ENCODE assay signal across 9 cellular contexts in the genomic region with DNA sequence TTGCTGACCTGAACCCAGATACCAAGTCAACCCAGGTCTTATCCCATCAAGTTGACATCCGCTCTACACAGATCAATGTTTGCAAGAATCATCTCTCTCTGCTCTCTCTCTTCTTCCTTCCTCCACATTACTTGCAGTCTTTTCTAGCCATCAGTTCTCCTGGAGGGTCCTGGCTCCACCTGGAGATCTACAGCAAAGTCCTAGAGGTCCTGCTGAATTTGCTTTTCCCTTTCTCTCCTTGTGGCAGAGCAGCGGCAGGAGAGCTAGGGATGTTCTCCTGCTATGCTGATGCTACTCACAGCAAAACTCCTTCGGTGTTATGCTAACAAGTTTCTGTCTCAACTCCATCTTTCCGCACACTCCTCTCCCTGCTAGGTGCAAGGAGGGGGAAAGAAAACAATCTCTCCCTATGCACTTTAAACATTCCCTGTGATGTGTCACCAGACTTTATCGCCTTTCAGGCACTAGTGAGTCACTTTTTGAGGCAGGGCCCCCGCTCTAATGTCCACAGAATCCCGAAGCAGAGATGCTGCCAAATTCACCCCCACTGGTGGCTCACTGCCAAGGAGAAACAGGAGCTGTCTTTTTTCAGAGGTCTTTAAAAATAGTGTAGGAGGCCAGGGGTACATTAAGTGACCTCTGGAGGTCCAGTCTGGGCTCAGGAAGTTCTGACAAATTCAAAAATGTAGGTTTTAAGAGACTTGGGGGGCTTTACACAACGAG.
DNase-seq lines count a peak whose midpoint lies in the region; ATAC-seq and TF ChIP-seq lines count a peak whose summit lies in the region.
"Had no signal": no experiment of that assay in that cellular context is flagged by ENCODE, and none has a peak within 500 bp of the region (broad histone marks: within the 10 kb centered on the region; RNA-seq: fewer than 3 reads in every experiment).

No MANE protein-coding gene starts in this region.

- peaks cover 3% of the 10 kb centered on the region for H3K36me3 Mint-ChIP-seq in osteocyte (ENCODE audit: unreplicated experiment)
- H3K36me3 Mint-ChIP-seq in stimulated activated effector memory CD8-positive, alpha-beta T cell treated with anti-CD3 and anti-CD28 coated beads, Interleukin-12 subunit alpha, Interleukin-12 subunit beta, amount 100 ng/mL, for 72 hours, result no peaks in the 10 kb centered on the region

- H3K27ac Mint-ChIP-seq in osteocyte (ENCODE audit: unreplicated experiment), result peak overlapping the region; percentile 95
- no peak overlapping the region for H3K27ac Mint-ChIP-seq in stimulated activated effector memory CD8-positive, alpha-beta T cell treated with anti-CD3 and anti-CD28 coated beads, Interleukin-12 subunit alpha, Interleukin-12 subunit beta, amount 100 ng/mL, for 72 hours
- H3K27ac Mint-ChIP-seq: activated B cell treated with CpG ODN at 0.5 μM for 24 hours had no signal

- TF ChIP-seq CTCF in fibroblast of the aortic adventitia (IDR thresholded peaks at IDR 0.05; ENCODE audit: insufficient read depth, low read length), result no peak
- no peak for TF ChIP-seq CTCF in osteocyte (IDR thresholded peaks at IDR 0.05)

- H3K4me1 Mint-ChIP-seq in osteocyte (ENCODE audit: unreplicated experiment), result peaks cover 66% of the 10 kb centered on the region
- peaks cover 22% of the 10 kb centered on the region for H3K4me1 Mint-ChIP-seq in stimulated activated effector memory CD8-positive, alpha-beta T cell treated with anti-CD3 and anti-CD28 coated beads, Interleukin-12 subunit alpha, Interleukin-12 subunit beta, amount 100 ng/mL, for 72 hours
- H3K4me1 Mint-ChIP-seq: activated B cell treated with CpG ODN at 0.5 μM for 24 hours had no signal

- DNase-seq in COLO668 (lab: John Stamatoyannopoulos, UW; ENCODE audit: unreplicated experiment) (peak; percentile 35), RPMI8226 (peak; percentile 53), fibroblast of the aortic adventitia (ENCODE audit: low read depth) (peak; percentile 90), osteocyte (ENCODE audit: extremely low spot score, unreplicated experiment) (no peak), KBM-7 (no peak), SHP77 treated with DMSO at 0.1 percent for 48 hours (lab: John Stamatoyannopoulos, UW) (no peak), NCI-H524 treated with DMSO at 0.1 percent for 48 hours (lab: John Stamatoyannopoulos, UW) (no peak)
- no peak for DNase-seq in stimulated activated effector memory CD8-positive, alpha-beta T cell treated with anti-CD3 and anti-CD28 coated beads, Interleukin-12 subunit alpha, Interleukin-12 subunit beta, amount 100 ng/mL, for 72 hours (ENCODE audit: low spot score in 2 of 2)
- DNase-seq: activated B cell treated with CpG ODN at 0.5 μM for 24 hours had no signal

- H3K4me3 ChIP-seq in fibroblast of the aortic adventitia (ENCODE audit: low read depth, low read length), result no peak overlapping the region

- H3K9me3 Mint-ChIP-seq in osteocyte (ENCODE audit: unreplicated experiment), result no peaks in the 10 kb centered on the region
- H3K9me3 Mint-ChIP-seq in stimulated activated effector memory CD8-positive, alpha-beta T cell treated with anti-CD3 and anti-CD28 coated beads, Interleukin-12 subunit alpha, Interleukin-12 subunit beta, amount 100 ng/mL, for 72 hours, result no peaks in the 10 kb centered on the region
- H3K9me3 Mint-ChIP-seq: activated B cell treated with CpG ODN at 0.5 μM for 24 hours had no signal

- ATAC-seq in stimulated activated effector memory CD8-positive, alpha-beta T cell treated with anti-CD3 and anti-CD28 coated beads, Interleukin-12 subunit alpha, Interleukin-12 subunit beta, amount 100 ng/mL, for 72 hours, result no peak

- H3K27me3 Mint-ChIP-seq in osteocyte (ENCODE audit: unreplicated experiment), result no peaks in the 10 kb centered on the region

- in situ Hi-C loops in KBM-7 (cut with MboI; ENCODE audit: low pct_unique_long_range_greater_than_20kb, low sequenced_read_pairs), result no loop called here

- H3K4me3 Mint-ChIP-seq in osteocyte (ENCODE audit: unreplicated experiment), result peak overlapping the region; percentile 59
- H3K4me3 Mint-ChIP-seq in stimulated activated effector memory CD8-positive, alpha-beta T cell treated with anti-CD3 and anti-CD28 coated beads, Interleukin-12 subunit alpha, Interleukin-12 subunit beta, amount 100 ng/mL, for 72 hours, result no peak overlapping the region
- H3K4me3 Mint-ChIP-seq: activated B cell treated with CpG ODN at 0.5 μM for 24 hours had no signal

Comparison
In these comparisons a context has a peak if more than half of its experiments do, and no peak if none do; other contexts are left out.
1. DNase-seq: peak in COLO668 (single experiment), RPMI8226 (single experiment) and fibroblast of the aortic adventitia (single experiment); none in osteocyte (single experiment), KBM-7 (single experiment), SHP77 treated with DMSO at 0.1 percent for 48 hours (single experiment), NCI-H524 treated with DMSO at 0.1 percent for 48 hours (single experiment) and stimulated activated effector memory CD8-positive, alpha-beta T cell treated with anti-CD3 and anti-CD28 coated beads, Interleukin-12 subunit alpha, Interleukin-12 subunit beta, amount 100 ng/mL, for 72 hours (0 of 2).